ENCODE assay signal across 9 cellular contexts in the genomic region with DNA sequence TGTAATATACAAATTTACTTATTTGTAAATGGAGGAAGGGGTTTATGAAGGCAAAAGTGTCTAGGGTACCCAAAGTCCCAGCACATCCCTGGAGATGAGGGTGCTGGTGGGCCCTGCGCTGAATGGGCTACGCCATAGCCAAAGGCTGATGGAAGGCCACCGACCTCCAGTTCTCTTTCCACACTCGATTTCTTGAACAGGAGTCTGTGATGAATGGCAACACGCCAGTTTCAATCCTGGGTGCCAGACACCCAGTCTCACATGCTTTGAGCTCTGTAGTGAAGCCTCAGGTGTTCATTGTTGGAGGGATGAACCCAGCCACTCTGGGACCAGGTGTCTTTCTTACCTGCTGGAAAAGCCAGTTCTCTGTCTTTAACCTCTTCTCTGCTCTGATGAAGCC. TPM values are rescaled to one million over a fixed set of nuclear protein-coding genes. Genes with fewer than 3 reads are reported as not detected.
DNase-seq lines count a peak whose midpoint lies in the region; ATAC-seq and TF ChIP-seq lines count a peak whose summit lies in the region.
"Had no signal": no experiment of that assay in that cellular context is flagged by ENCODE, and none has a peak within 500 bp of the region (broad histone marks: within the 10 kb centered on the region; RNA-seq: fewer than 3 reads in every experiment).

No MANE protein-coding gene starts in this region.

- no peak for ATAC-seq in psoas muscle

- peak overlapping the region; percentile 88 for H3K4me2 ChIP-seq in hepatocyte

- intact Hi-C loops in psoas muscle (cut with DNase I) (no loop called here), posterior cingulate gyrus (cut with DNase I) (no loop called here)

- no peaks in the 10 kb centered on the region for H4K20me1 ChIP-seq in hepatocyte (ENCODE audit: insufficient read depth, poor library complexity, severe bottlenecking)

- H3K9me3 ChIP-seq in hepatocyte (ENCODE audit: low read depth) (no peaks in the 10 kb centered on the region), psoas muscle (no peaks in the 10 kb centered on the region)

- DNase-seq in DMS153 treated with DMSO at 0.1 percent for 48 hours (lab: John Stamatoyannopoulos, UW; ENCODE audit: unreplicated experiment) (peak; percentile 15), NCI-H69 (lab: John Stamatoyannopoulos, UW) (peak; percentile 17), hepatocyte (ENCODE audit: low spot score) (no peak), psoas muscle (no peak), T1000 (lab: John Stamatoyannopoulos, UW) (no peak), posterior cingulate gyrus (no peak), NCI-H524 treated with DMSO at 0.1 percent for 48 hours (lab: John Stamatoyannopoulos, UW) (no peak), NCI-H774 (lab: John Stamatoyannopoulos, UW) (no peak)
- DNase-seq: activated CD4-positive, alpha-beta memory T cell treated with anti-CD3 and anti-CD28 coated beads for 36 hours had no signal

- H3K27ac ChIP-seq in hepatocyte (no peak overlapping the region), psoas muscle (no peak overlapping the region)

- TF ChIP-seq CTCF in hepatocyte (IDR thresholded peaks at IDR 0.05; ENCODE audit: poor library complexity): no peak
- no peak for TF ChIP-seq CTCF in psoas muscle (IDR thresholded peaks at IDR 0.05)

- H3K79me2 ChIP-seq in hepatocyte: no peaks in the 10 kb centered on the region

- 85% methylated on average over 5 of the region's 5 CpGs for WGBS in hepatocyte (ENCODE audit: low lambda C conversion rate, missing lambda C conversion rate)
- 74 to 81% (median 81%) methylated on average over 5 of the region's 5 CpGs for WGBS in psoas muscle, 3 donors

- H3K36me3 ChIP-seq in hepatocyte (replicated peaks; ENCODE audit: insufficient read depth, low read depth): no peaks in the 10 kb centered on the region
- H3K36me3 ChIP-seq in psoas muscle (ENCODE audit: insufficient read depth in 1 of 2, low read depth in 1 of 2): no peaks in the 10 kb centered on the region

- peak overlapping the region; percentile 79 for H2AFZ ChIP-seq in hepatocyte

- H3K4me3 ChIP-seq in hepatocyte (no peak overlapping the region), psoas muscle (peak overlapping the region; percentile 70)

- H3K27me3 ChIP-seq in hepatocyte: no peaks in the 10 kb centered on the region
- H3K27me3 ChIP-seq in psoas muscle (ENCODE audit: insufficient read depth in 3 of 3, low read length in 2 of 3): peaks cover 0 to 33% (median 5%) of the 10 kb centered on the region in 3 donors

- no peaks in the 10 kb centered on the region for H3K9me2 ChIP-seq in hepatocyte (replicated peaks; ENCODE audit: insufficient read depth)

- H3K4me1 ChIP-seq in hepatocyte (ENCODE audit: insufficient read depth) (peaks cover 32% of the 10 kb centered on the region), psoas muscle (no peaks in the 10 kb centered on the region)

RNA-seq across cellular contexts. Expression of a gene that starts 0.8 kb away (rescaled TPM):
- total RNA-seq in hepatocyte (5.6 and 6.8 TPM in 2 replicates), psoas muscle (1 to 10 TPM; 2.4 to 5.7 (median 2.6) TPM)
- polyA plus RNA-seq in hepatocyte (8.3 and 15.7 TPM in 2 replicates), psoas muscle (1 to 10 TPM; 1.0 to 2.9 (median 1.5) TPM)
- total RNA-seq: activated CD4-positive, alpha-beta memory T cell treated with anti-CD3 and anti-CD28 coated beads for 36 hours had no signal

RNA-seq across cellular contexts. Expression of a gene that starts 30.6 kb away (rescaled TPM):
- total RNA-seq in hepatocyte (17.6 and 19.6 TPM in 2 replicates), psoas muscle (1 to 10 TPM; 2.3 to 5.7 (median 4.7) TPM)
- polyA plus RNA-seq in hepatocyte (11.5 and 14.1 TPM in 2 replicates), psoas muscle (1 to 10 TPM; 1.1 to 2.0 (median 1.7) TPM)

Comparison
In these comparisons a context has a peak if more than half of its experiments do, and no peak if none do; other contexts are left out.
1. DNase-seq: peak in DMS153 treated with DMSO at 0.1 percent for 48 hours (single experiment) and NCI-H69 (single experiment); none in hepatocyte (single experiment), psoas muscle (0 of 2), T1000 (single experiment), posterior cingulate gyrus (0 of 10), NCI-H524 treated with DMSO at 0.1 percent for 48 hours (single experiment) and NCI-H774 (single experiment).